Comparison of ENCODE assay signal across 1 cellular context in the genomic region with DNA sequence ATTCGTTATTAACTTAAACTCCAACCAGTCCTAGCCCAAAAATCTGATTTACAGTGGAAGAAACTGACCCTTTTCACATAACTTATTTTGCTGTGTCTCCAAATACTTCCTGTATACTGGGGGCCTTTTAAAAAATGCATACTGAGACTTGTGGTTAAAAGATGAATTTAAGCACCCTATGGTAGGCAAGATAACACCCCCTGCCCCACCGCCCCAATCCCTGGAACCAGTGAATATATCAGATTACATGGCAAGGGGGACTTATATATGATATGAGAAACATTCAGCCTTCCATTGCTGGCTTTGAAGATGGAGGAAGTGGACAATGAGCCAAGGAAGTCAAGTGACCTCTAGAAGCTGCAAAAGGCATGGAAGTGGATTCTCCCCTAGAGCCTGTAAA.
A peak's percentile ranks its signal among the peaks of the same experiment; 100 is the strongest.
TF ChIP-seq lines count a peak whose summit lies in the region.

No MANE protein-coding gene starts in this region.

TF ChIP-seq in K562, 482 proteins besides CTCF, POLR2A, EP300 and RAD21 (continued from another document):
- TF ChIP-seq FOXK1 (CRISPR knock-in tag; IDR thresholded peaks at IDR 0.05; ENCODE audit: borderline replicate concordance) (no peak), MAZ (CRISPR knock-in tag; conservative IDR thresholded peaks at IDR 0.05 in 1 of 2, IDR thresholded peaks at IDR 0.05 in 1 of 2) (no peak; a peak in 1 of 4 replicates), BCOR (IDR thresholded peaks at IDR 0.05) (no peak), EHMT2 (IDR thresholded peaks at IDR 0.05) (no peak), DPF2 (IDR thresholded peaks at IDR 0.05) (peak; percentile 69; the same call in 1 of the 2 replicates), LCOR (CRISPR knock-in tag; IDR thresholded peaks at IDR 0.05) (no peak), RBM22 (IDR thresholded peaks at IDR 0.05; ENCODE audit: low read depth, low read length, poor library complexity, severe bottlenecking) (no peak)
- TF ChIP-seq, protein P1, sequence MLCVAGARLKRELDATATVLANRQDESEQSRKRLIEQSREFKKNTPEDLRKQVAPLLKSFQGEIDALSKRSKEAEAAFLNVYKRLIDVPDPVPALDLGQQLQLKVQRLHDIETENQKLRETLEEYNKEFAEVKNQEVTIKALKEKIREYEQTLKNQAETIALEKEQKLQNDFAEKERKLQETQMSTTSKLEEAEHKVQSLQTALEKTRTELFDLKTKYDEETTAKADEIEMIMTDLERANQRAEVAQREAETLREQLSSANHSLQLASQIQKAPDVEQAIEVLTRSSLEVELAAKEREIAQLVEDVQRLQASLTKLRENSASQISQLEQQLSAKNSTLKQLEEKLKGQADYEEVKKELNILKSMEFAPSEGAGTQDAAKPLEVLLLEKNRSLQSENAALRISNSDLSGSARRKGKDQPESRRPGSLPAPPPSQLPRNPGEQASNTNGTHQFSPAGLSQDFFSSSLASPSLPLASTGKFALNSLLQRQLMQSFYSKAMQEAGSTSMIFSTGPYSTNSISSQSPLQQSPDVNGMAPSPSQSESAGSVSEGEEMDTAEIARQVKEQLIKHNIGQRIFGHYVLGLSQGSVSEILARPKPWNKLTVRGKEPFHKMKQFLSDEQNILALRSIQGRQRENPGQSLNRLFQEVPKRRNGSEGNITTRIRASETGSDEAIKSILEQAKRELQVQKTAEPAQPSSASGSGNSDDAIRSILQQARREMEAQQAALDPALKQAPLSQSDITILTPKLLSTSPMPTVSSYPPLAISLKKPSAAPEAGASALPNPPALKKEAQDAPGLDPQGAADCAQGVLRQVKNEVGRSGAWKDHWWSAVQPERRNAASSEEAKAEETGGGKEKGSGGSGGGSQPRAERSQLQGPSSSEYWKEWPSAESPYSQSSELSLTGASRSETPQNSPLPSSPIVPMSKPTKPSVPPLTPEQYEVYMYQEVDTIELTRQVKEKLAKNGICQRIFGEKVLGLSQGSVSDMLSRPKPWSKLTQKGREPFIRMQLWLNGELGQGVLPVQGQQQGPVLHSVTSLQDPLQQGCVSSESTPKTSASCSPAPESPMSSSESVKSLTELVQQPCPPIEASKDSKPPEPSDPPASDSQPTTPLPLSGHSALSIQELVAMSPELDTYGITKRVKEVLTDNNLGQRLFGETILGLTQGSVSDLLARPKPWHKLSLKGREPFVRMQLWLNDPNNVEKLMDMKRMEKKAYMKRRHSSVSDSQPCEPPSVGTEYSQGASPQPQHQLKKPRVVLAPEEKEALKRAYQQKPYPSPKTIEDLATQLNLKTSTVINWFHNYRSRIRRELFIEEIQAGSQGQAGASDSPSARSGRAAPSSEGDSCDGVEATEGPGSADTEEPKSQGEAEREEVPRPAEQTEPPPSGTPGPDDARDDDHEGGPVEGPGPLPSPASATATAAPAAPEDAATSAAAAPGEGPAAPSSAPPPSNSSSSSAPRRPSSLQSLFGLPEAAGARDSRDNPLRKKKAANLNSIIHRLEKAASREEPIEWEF (CRISPR knock-in tag; IDR thresholded peaks at IDR 0.05) = no peak
